ENCODE assay signal across 8 cellular contexts in genomic region chr11:134126197-134126822, GRCh38. TPM values are rescaled to one million over a fixed set of nuclear protein-coding genes. Genes with fewer than 3 reads are reported as not detected.
DNase-seq lines count a peak whose midpoint lies in the region; ATAC-seq and TF ChIP-seq lines count a peak whose summit lies in the region.

No MANE protein-coding gene starts in this region.

- H3K27ac Mint-ChIP-seq in effector memory CD8-positive, alpha-beta T cell, result no peak overlapping the region

- H3K27ac ChIP-seq in heart right ventricle (peak overlapping the region in 8 of 10 donors; percentile 62 to 95 (median 80)), coronary artery (peak overlapping the region; percentile 40 to 80), uterus (peak overlapping the region; percentile 59 to 99)

- H3K4me3 ChIP-seq in heart right ventricle (no peak overlapping the region), coronary artery (peak overlapping the region; percentile 75), uterus (no peak overlapping the region)

- H3K4me3 Mint-ChIP-seq in effector memory CD8-positive, alpha-beta T cell, result no peak overlapping the region

- H3K4me1 Mint-ChIP-seq in effector memory CD8-positive, alpha-beta T cell (ENCODE audit: low read depth in 2 of 2), result peaks cover 4 to 7% of the 10 kb centered on the region in 2 donors

- intact Hi-C loops in heart right ventricle (cut with DNase I), result loop anchor here in 2 of 10 donors (5.0 kb wide), 2 partner anchors 54 to 59 kb away; partner anchors contain the start of gene JAM3 (in 1 of the 2)
- intact Hi-C loops in Right ventricle myocardium inferior (cut with DNase I), result no loop called here
- intact Hi-C loops in uterus (cut with DNase I; ENCODE audit: low total_unique reads), result no loop called here

- H3K36me3 ChIP-seq in heart right ventricle (no peaks in the 10 kb centered on the region), uterus (no peaks in the 10 kb centered on the region)

- H3K9me3 Mint-ChIP-seq in effector memory CD8-positive, alpha-beta T cell, result peaks cover under 1 to 2% of the 10 kb centered on the region in 2 donors

- WGBS in heart right ventricle, 2 donors, result 57 to 69% methylated on average over 1 of the region's 1 CpG

- H3K36me3 Mint-ChIP-seq in effector memory CD8-positive, alpha-beta T cell (ENCODE audit: insufficient read depth), result peaks cover 3% of the 10 kb centered on the region

- H3K4me1 ChIP-seq in heart right ventricle, result peaks cover 5 to 56% (median 43%) of the 10 kb centered on the region in 9 donors
- H3K4me1 ChIP-seq in uterus, result peaks cover 9 to 13% of the 10 kb centered on the region in 2 donors

- no peak for TF ChIP-seq POLR2A in uterus (IDR thresholded peaks at IDR 0.05)

- H3K27me3 ChIP-seq in heart right ventricle, result peaks cover 0 to 19% (median 0%) of the 10 kb centered on the region in 7 donors
- H3K27me3 ChIP-seq in uterus, result no peaks in the 10 kb centered on the region

- H3K9me3 ChIP-seq in heart right ventricle (peaks cover 0 to 7% (median under 1%) of the 10 kb centered on the region in 11 donors), uterus (no peaks in the 10 kb centered on the region)

- DNase-seq in heart right ventricle (no peak), Right ventricle myocardium inferior (ENCODE audit: missing footprints) (no peak), coronary artery (ENCODE audit: low spot score) (no peak), lung microvascular endothelial cell (ENCODE audit: low read depth in 2 of 2) (peak; percentile 49 to 89), uterus (no peak), NCI-H748 treated with DMSO at 0.1 percent for 48 hours (lab: John Stamatoyannopoulos, UW) (no peak)
- DNase-seq in effector memory CD8-positive, alpha-beta T cell, result no peak

- TF ChIP-seq CTCF in heart right ventricle (IDR thresholded peaks at IDR 0.05) (no peak), coronary artery (IDR thresholded peaks at IDR 0.05) (no peak), uterus (IDR thresholded peaks at IDR 0.05) (no peak)

- H3K27me3 Mint-ChIP-seq in effector memory CD8-positive, alpha-beta T cell, result peaks cover 47 to 54% of the 10 kb centered on the region in 2 donors

- ATAC-seq in heart right ventricle, result peak in 5 of 8 donors; percentile 12 to 40 (median 23)
- no peak for ATAC-seq in Right ventricle myocardium inferior
- no peak for ATAC-seq in effector memory CD8-positive, alpha-beta T cell (replicated peaks)
- ATAC-seq in GM21786 (IDR thresholded peaks at IDR 0.05; ENCODE audit: unreplicated experiment), result no peak

RNA-seq across cellular contexts. Expression of gene JAM3, which starts 57.4 kb away (rescaled TPM):
- 10 to 100 TPM; 20.4 to 55.4 (median 34.9) TPM for total RNA-seq in heart right ventricle
- 10 to 100 TPM; 12.7 to 14.2 TPM for polyA plus RNA-seq in heart right ventricle
- total RNA-seq in Right ventricle myocardium inferior, result 22.5 TPM
- total RNA-seq in lung microvascular endothelial cell, result 2.8 and 17.0 TPM in 2 replicates
- 10 to 100 TPM; 51.7 to 86.7 (median 68.1) TPM for total RNA-seq in uterus

Comparison
In these comparisons a context has a peak if more than half of its experiments do, and no peak if none do; other contexts are left out.
1. ATAC-seq: peak in heart right ventricle (5 of 8); none in Right ventricle myocardium inferior (single experiment), effector memory CD8-positive, alpha-beta T cell (single experiment) and GM21786 (single experiment).
2. DNase-seq: peak in lung microvascular endothelial cell (2 of 2); none in heart right ventricle (0 of 2), Right ventricle myocardium inferior (single experiment), coronary artery (single experiment), uterus (0 of 2), NCI-H748 treated with DMSO at 0.1 percent for 48 hours (single experiment) and effector memory CD8-positive, alpha-beta T cell (0 of 3).
3. Peak in every context shown above with its lines, with median percentiles within 50 percentile points of each other: H3K27ac ChIP-seq.